ENCODE assay signal across 1 cellular context in the genomic region with DNA sequence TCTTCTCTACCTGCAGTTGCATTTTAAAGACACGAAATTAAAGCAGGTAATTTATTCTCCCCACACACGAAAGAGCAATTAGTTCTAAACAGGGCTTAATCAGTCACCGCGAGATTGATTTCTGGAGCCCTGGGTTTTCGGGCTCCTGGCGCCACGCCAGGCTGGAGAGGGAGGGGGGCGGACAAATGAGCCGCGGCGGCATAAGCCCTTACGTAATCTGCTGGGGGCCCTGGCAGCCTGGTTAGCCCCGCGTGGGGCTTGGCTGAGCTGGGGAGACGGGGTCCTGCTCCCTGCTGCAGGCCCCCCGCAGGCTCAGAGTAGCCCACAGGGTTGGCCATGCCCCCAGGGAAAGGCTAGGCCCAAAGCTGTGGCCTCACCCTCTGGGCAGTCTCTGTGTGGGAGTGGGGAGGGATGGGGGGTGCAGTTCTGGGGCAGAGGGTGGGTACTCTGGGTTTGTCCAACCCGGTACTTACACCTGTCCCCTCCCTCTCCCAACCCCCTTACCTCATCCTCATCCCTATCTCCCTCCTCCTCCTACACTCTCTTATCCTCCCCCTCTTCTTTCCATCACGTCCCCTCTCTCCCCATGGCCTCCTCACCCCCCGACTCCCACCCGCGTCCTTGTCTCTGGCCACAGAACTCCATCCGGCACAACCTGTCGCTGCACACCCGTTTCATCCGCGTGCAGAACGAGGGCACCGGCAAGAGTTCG.
TF ChIP-seq lines count a peak whose summit lies in the region.

No MANE protein-coding gene starts in this region.

TF ChIP-seq in K562, 482 proteins besides CTCF, POLR2A, EP300 and RAD21 (continued from another document):
- TF ChIP-seq, protein P1, sequence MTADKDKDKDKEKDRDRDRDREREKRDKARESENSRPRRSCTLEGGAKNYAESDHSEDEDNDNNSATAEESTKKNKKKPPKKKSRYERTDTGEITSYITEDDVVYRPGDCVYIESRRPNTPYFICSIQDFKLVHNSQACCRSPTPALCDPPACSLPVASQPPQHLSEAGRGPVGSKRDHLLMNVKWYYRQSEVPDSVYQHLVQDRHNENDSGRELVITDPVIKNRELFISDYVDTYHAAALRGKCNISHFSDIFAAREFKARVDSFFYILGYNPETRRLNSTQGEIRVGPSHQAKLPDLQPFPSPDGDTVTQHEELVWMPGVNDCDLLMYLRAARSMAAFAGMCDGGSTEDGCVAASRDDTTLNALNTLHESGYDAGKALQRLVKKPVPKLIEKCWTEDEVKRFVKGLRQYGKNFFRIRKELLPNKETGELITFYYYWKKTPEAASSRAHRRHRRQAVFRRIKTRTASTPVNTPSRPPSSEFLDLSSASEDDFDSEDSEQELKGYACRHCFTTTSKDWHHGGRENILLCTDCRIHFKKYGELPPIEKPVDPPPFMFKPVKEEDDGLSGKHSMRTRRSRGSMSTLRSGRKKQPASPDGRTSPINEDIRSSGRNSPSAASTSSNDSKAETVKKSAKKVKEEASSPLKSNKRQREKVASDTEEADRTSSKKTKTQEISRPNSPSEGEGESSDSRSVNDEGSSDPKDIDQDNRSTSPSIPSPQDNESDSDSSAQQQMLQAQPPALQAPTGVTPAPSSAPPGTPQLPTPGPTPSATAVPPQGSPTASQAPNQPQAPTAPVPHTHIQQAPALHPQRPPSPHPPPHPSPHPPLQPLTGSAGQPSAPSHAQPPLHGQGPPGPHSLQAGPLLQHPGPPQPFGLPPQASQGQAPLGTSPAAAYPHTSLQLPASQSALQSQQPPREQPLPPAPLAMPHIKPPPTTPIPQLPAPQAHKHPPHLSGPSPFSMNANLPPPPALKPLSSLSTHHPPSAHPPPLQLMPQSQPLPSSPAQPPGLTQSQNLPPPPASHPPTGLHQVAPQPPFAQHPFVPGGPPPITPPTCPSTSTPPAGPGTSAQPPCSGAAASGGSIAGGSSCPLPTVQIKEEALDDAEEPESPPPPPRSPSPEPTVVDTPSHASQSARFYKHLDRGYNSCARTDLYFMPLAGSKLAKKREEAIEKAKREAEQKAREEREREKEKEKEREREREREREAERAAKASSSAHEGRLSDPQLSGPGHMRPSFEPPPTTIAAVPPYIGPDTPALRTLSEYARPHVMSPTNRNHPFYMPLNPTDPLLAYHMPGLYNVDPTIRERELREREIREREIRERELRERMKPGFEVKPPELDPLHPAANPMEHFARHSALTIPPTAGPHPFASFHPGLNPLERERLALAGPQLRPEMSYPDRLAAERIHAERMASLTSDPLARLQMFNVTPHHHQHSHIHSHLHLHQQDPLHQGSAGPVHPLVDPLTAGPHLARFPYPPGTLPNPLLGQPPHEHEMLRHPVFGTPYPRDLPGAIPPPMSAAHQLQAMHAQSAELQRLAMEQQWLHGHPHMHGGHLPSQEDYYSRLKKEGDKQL (CRISPR knock-in tag; IDR thresholded peaks at IDR 0.05; ENCODE audit: borderline replicate concordance) = no peak
- TF ChIP-seq ZC3H8 (IDR thresholded peaks at IDR 0.05) (no peak), PCBP1 (IDR thresholded peaks at IDR 0.05; ENCODE audit: low read depth, low read length, poor library complexity, severe bottlenecking) (peak; percentile 49), SREBF1 (IDR thresholded peaks at IDR 0.05; ENCODE audit: borderline replicate concordance, low read depth, low read length) (no peak), HCFC1 (IDR thresholded peaks at IDR 0.05; ENCODE audit: low read depth, low read length) (no peak), ATF7 (IDR thresholded peaks at IDR 0.05) (0 out of 2 replicates have a peak, but pooled peaks have one; percentile 18), MECOM (CRISPR knock-in tag; IDR thresholded peaks at IDR 0.05) (no peak), CEBPG (CRISPR knock-in tag; IDR thresholded peaks at IDR 0.05) (no peak), CEBPG (tag; conservative IDR thresholded peaks at IDR 0.05 in 1 of 2, IDR thresholded peaks at IDR 0.05 in 1 of 2) (peak in 1 of 2 experiments; percentile 13; a peak in 1 of 4 replicates), MAFF (IDR thresholded peaks at IDR 0.05; ENCODE audit: low read length) (no peak), CEBPB (tag; IDR thresholded peaks at IDR 0.05) (peak; percentile 43; the same call in 1 of the 2 replicates), TCF7 (IDR thresholded peaks at IDR 0.05; ENCODE audit: borderline replicate concordance) (no peak), GTF3C2 (IDR thresholded peaks at IDR 0.05; ENCODE audit: borderline replicate concordance, extremely low read depth, insufficient read length) (no peak), NFIC (IDR thresholded peaks at IDR 0.05) (peak; percentile 93), FOXJ2 (tag; IDR thresholded peaks at IDR 0.05) (no peak), ZKSCAN3 (CRISPR knock-in tag; IDR thresholded peaks at IDR 0.05) (no peak), SIN3A (IDR thresholded peaks at IDR 0.05; ENCODE audit: borderline replicate concordance in 2 of 2, control insufficient read depth in 1 of 2, low read depth in 2 of 2, low read length in 2 of 2) (no peak), BHLHE40 (IDR thresholded peaks at IDR 0.05; ENCODE audit: low read length) (no peak), XRCC3 (IDR thresholded peaks at IDR 0.05) (no peak), GTF2E2 (tag; IDR thresholded peaks at IDR 0.05) (no peak), MAZ (CRISPR knock-in tag; conservative IDR thresholded peaks at IDR 0.05 in 1 of 2, IDR thresholded peaks at IDR 0.05 in 1 of 2) (0 out of 4 replicates have a peak, but pooled peaks of 1 of the 2 experiments have one; percentile 20), CHD2 (IDR thresholded peaks at IDR 0.05; ENCODE audit: low read depth, low read length) (peak; percentile 37; the same call in 1 of the 2 replicates)
- TF ChIP-seq, protein P2, sequence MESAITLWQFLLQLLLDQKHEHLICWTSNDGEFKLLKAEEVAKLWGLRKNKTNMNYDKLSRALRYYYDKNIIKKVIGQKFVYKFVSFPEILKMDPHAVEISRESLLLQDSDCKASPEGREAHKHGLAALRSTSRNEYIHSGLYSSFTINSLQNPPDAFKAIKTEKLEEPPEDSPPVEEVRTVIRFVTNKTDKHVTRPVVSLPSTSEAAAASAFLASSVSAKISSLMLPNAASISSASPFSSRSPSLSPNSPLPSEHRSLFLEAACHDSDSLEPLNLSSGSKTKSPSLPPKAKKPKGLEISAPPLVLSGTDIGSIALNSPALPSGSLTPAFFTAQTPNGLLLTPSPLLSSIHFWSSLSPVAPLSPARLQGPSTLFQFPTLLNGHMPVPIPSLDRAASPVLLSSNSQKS (CRISPR knock-in tag; IDR thresholded peaks at IDR 0.05) = no peak
